1 cellular context compared by ENCODE assay signal in the genomic region with DNA sequence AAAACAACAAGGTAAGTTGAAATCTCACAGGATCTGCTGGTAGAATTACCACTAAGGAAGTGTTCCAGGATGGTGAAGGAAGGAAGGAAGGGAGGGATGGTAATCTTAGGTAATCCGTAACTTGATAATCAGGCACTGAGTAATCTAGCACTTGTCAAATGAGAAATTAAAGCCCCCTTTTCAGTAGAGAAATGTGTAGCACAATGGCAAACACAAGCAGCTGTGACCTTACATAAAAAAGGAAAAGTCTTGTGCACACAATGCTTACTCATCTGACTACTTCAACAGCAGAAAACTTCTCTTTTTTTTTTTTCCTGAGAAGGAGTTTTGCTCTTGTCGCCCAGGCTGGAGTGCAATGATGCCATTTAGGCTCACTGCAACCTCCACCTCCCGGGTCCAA.
TF ChIP-seq lines count a peak whose summit lies in the region.

No MANE protein-coding gene starts in this region.

TF ChIP-seq in endothelial cell of umbilical vein, 7 proteins besides CTCF, POLR2A, EP300 and RAD21:
- TF ChIP-seq EZH2 (IDR thresholded peaks at IDR 0.05; ENCODE audit: borderline replicate concordance, low read depth, low read length, severe bottlenecking) (no peak), POLR2AphosphoS5 (IDR thresholded peaks at IDR 0.05; ENCODE audit: insufficient read depth, low read depth, low read length) (no peak), GATA2 (IDR thresholded peaks at IDR 0.05; ENCODE audit: insufficient read depth, insufficient read length, low read depth, low read length) (no peak), JUN (IDR thresholded peaks at IDR 0.05; ENCODE audit: borderline replicate concordance, insufficient read depth, insufficient read length, low read depth) (no peak), FOS (IDR thresholded peaks at IDR 0.05; ENCODE audit: borderline replicate concordance, insufficient read depth, low read length) (no peak), MYC (IDR thresholded peaks at IDR 0.05; ENCODE audit: low read depth, low read length) (no peak)
- TF ChIP-seq, protein P1, sequence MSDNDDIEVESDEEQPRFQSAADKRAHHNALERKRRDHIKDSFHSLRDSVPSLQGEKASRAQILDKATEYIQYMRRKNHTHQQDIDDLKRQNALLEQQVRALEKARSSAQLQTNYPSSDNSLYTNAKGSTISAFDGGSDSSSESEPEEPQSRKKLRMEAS (IDR thresholded peaks at IDR 0.05; ENCODE audit: insufficient read depth, insufficient read length): no peak
